In genomic region chr4:174222266-174222872, GRCh38 we compare ENCODE assay signal across 8 cellular contexts.
A peak's percentile ranks its signal among the peaks of the same experiment; 100 is the strongest.
DNase-seq lines count a peak whose midpoint lies in the region; ATAC-seq and TF ChIP-seq lines count a peak whose summit lies in the region.

No MANE protein-coding gene starts in this region.

- no peak overlapping the region for H3K4me2 ChIP-seq in GM23248 (ENCODE audit: unreplicated experiment)
- no peak overlapping the region for H3K4me2 ChIP-seq in neuronal stem cell (ENCODE audit: insufficient read depth, low read length, poor library complexity, severe bottlenecking)

- H4K91ac ChIP-seq in neuronal stem cell (ENCODE audit: low read depth, low read length, poor library complexity) = no peak overlapping the region

- H3F3A ChIP-seq in GM23248 (ENCODE audit: insufficient read depth) = no peaks in the 10 kb centered on the region

- H4K8ac ChIP-seq in neuronal stem cell (ENCODE audit: low read depth, low read length) = no peak overlapping the region

- no peak overlapping the region for H2BK5ac ChIP-seq in neuronal stem cell (ENCODE audit: low read length)

- no peak overlapping the region for H3K23ac ChIP-seq in neuronal stem cell (ENCODE audit: low read depth, low read length, poor library complexity)

- no peaks in the 10 kb centered on the region for H3K9me3 Mint-ChIP-seq in activated T-cell treated with anti-CD3 and anti-CD28 coated beads, Interleukin-2, amount 50 U/mL, for 72 hours
- H3K9me3 Mint-ChIP-seq in central memory CD8-positive, alpha-beta T cell = no peaks in the 10 kb centered on the region

- H3K4me1 ChIP-seq in GM23248 (ENCODE audit: insufficient read depth) (peaks cover 5% of the 10 kb centered on the region), neuronal stem cell (ENCODE audit: control insufficient read depth in 2 of 2, insufficient read depth in 1 of 2, low read depth in 1 of 2, low read length in 2 of 2) (peaks cover under 1 to 4% of the 10 kb centered on the region in 2 donors)

- peak in 1 of 2 donors; percentile 8 for DNase-seq in activated T-cell treated with anti-CD3 and anti-CD28 coated beads, Interleukin-2, amount 50 U/mL, for 72 hours
- no peak for DNase-seq in activated T-cell treated with anti-CD3 and anti-CD28 coated beads for 4 hours
- peak; percentile 51 for DNase-seq in GM23248
- no peak for DNase-seq in central memory CD8-positive, alpha-beta T cell (ENCODE audit: low spot score in 2 of 2)
- DNase-seq in neuronal stem cell (ENCODE audit: low spot score) = peak; percentile 3
- DNase-seq in NCI-H446 treated with DMSO at 0.1 percent for 48 hours (lab: John Stamatoyannopoulos, UW) = no peak
- DNase-seq in G401 (ENCODE audit: low spot score) = no peak

- TF ChIP-seq CTCF in LNCAP (IDR thresholded peaks at IDR 0.05) = peak; percentile 62

- H3K27me3 ChIP-seq in GM23248 (replicated peaks; ENCODE audit: insufficient read depth) = no peaks in the 10 kb centered on the region
- H3K27me3 ChIP-seq in neuronal stem cell (ENCODE audit: control insufficient read depth in 3 of 3, insufficient read depth in 3 of 3, low read depth in 1 of 3, low read length in 3 of 3) = peaks cover 6 to 48% (median 13%) of the 10 kb centered on the region in 3 experiments

- H3K79me2 ChIP-seq in GM23248 (ENCODE audit: insufficient read depth) = no peaks in the 10 kb centered on the region

- no peak overlapping the region for H2AK5ac ChIP-seq in neuronal stem cell (ENCODE audit: low read depth, low read length)

- H2BK15ac ChIP-seq in neuronal stem cell (ENCODE audit: low read length) = no peak overlapping the region

- no peaks in the 10 kb centered on the region for H3K79me1 ChIP-seq in neuronal stem cell (ENCODE audit: low read depth, low read length)

- no peaks in the 10 kb centered on the region for H4K20me1 ChIP-seq in GM23248 (ENCODE audit: insufficient read depth)

- H3K27ac ChIP-seq in GM23248 (no peak overlapping the region), neuronal stem cell (replicated peaks; ENCODE audit: low read length) (no peak overlapping the region)

- no peaks in the 10 kb centered on the region for H3K9me2 ChIP-seq in GM23248 (ENCODE audit: insufficient read depth)

- no peaks in the 10 kb centered on the region for H3K36me3 Mint-ChIP-seq in activated T-cell treated with anti-CD3 and anti-CD28 coated beads, Interleukin-2, amount 50 U/mL, for 72 hours (ENCODE audit: insufficient read depth in 2 of 2)
- H3K36me3 Mint-ChIP-seq in central memory CD8-positive, alpha-beta T cell (ENCODE audit: insufficient read depth) = no peaks in the 10 kb centered on the region

- H2AFZ ChIP-seq in GM23248 (no peak overlapping the region), neuronal stem cell (ENCODE audit: low read length) (no peak overlapping the region)

- H3K14ac ChIP-seq in neuronal stem cell (ENCODE audit: low read length) = no peak overlapping the region

- H3K36me3 ChIP-seq in GM23248 (ENCODE audit: low read depth) (no peaks in the 10 kb centered on the region), neuronal stem cell (replicated peaks in 1 of 2; ENCODE audit: control insufficient read depth in 2 of 2, insufficient read depth in 2 of 2, low read length in 2 of 2) (no peaks in the 10 kb centered on the region)

- H3K9ac ChIP-seq in GM23248 = no peak overlapping the region
- H3K9ac ChIP-seq in neuronal stem cell (ENCODE audit: low read depth, low read length, poor library complexity) = no peak overlapping the region

- peak; percentile 41 to 64 for ATAC-seq in activated T-cell treated with anti-CD3 and anti-CD28 coated beads, Interleukin-2, amount 50 U/mL, for 72 hours (replicated peaks in 1 of 2)
- ATAC-seq in central memory CD8-positive, alpha-beta T cell (replicated peaks; ENCODE audit: extremely low read depth, poor library complexity, severe bottlenecking) = peak; percentile 32

- no peak overlapping the region for H3K4me3 Mint-ChIP-seq in activated T-cell treated with anti-CD3 and anti-CD28 coated beads, Interleukin-2, amount 50 U/mL, for 72 hours
- no peak overlapping the region for H3K4me3 Mint-ChIP-seq in central memory CD8-positive, alpha-beta T cell

- H3K27ac Mint-ChIP-seq in activated T-cell treated with anti-CD3 and anti-CD28 coated beads, Interleukin-2, amount 50 U/mL, for 72 hours = no peak overlapping the region
- no peak overlapping the region for H3K27ac Mint-ChIP-seq in central memory CD8-positive, alpha-beta T cell (ENCODE audit: low read depth)

- in situ Hi-C loops in GM23248 (cut with MboI) = no loop called here
- in situ Hi-C loops in G401 (cut with HindIII; ENCODE audit: low sequenced_read_pairs) = no loop called here

- no peaks in the 10 kb centered on the region for H3K9me3 ChIP-seq in GM23248 (ENCODE audit: low read depth)
- H3K9me3 ChIP-seq in neuronal stem cell (replicated peaks in 1 of 2; ENCODE audit: control insufficient read depth in 2 of 2, insufficient read depth in 1 of 2, low read depth in 1 of 2, low read length in 2 of 2) = no peaks in the 10 kb centered on the region

- H3K4ac ChIP-seq in neuronal stem cell (ENCODE audit: low read length) = no peak overlapping the region

- H3K4me3 ChIP-seq in GM23248 (no peak overlapping the region), neuronal stem cell (ENCODE audit: low read length in 2 of 2) (no peak overlapping the region)

- no peak overlapping the region for H3K18ac ChIP-seq in neuronal stem cell (ENCODE audit: low read length)

- WGBS in GM23248 (ENCODE audit: low coverage in 1 of 2, low lambda C conversion rate in 2 of 2, missing lambda C conversion rate in 2 of 2), 2 experiments = 67 to 74% methylated on average over 4 of the region's 4 CpGs
- WGBS in neuronal stem cell (ENCODE audit: extremely low coverage in 2 of 2, insufficient read length in 2 of 2, insufficient replicate concordance in 1 of 2), 2 donors = no CpG with 5 or more reads among the region's 4 CpGs

- H3K4me1 Mint-ChIP-seq in activated T-cell treated with anti-CD3 and anti-CD28 coated beads, Interleukin-2, amount 50 U/mL, for 72 hours (ENCODE audit: low read depth) = peaks cover 19% of the 10 kb centered on the region
- peaks cover 6% of the 10 kb centered on the region for H3K4me1 Mint-ChIP-seq in central memory CD8-positive, alpha-beta T cell

- peaks cover 54% of the 10 kb centered on the region for H3K27me3 Mint-ChIP-seq in activated T-cell treated with anti-CD3 and anti-CD28 coated beads, Interleukin-2, amount 50 U/mL, for 72 hours (ENCODE audit: low read depth)
- peaks cover 62% of the 10 kb centered on the region for H3K27me3 Mint-ChIP-seq in central memory CD8-positive, alpha-beta T cell

- no peak overlapping the region for H2BK120ac ChIP-seq in neuronal stem cell (ENCODE audit: low read depth, low read length)

- no peak overlapping the region for H2BK12ac ChIP-seq in neuronal stem cell (ENCODE audit: low read length)

Comparison
In these comparisons a context has a peak if more than half of its experiments do, and no peak if none do; other contexts are left out.
1. DNase-seq: peak in GM23248 (single experiment) and neuronal stem cell (single experiment); none in activated T-cell treated with anti-CD3 and anti-CD28 coated beads for 4 hours (single experiment), central memory CD8-positive, alpha-beta T cell (0 of 2), NCI-H446 treated with DMSO at 0.1 percent for 48 hours (single experiment) and G401 (single experiment).